ENCODE assay signal across 33 cellular contexts in genomic region chr17:82797061-82797460, GRCh38. TPM values are rescaled to one million over a fixed set of nuclear protein-coding genes. Genes with fewer than 3 reads are reported as not detected.
"Had no signal": no experiment of that assay in that cellular context is flagged by ENCODE, and none has a peak within 500 bp of the region (broad histone marks: within the 10 kb centered on the region; RNA-seq: fewer than 3 reads in every experiment).

No MANE protein-coding gene starts in this region.

- H3K4me3 ChIP-seq: colonic mucosa, gastroesophageal sphincter, heart left ventricle, hepatocyte, left lung, mucosa of descending colon, neural progenitor cell, prostate gland, right atrium auricular region, smooth muscle cell, stomach, thyroid gland had no signal

- H3K27me3 ChIP-seq: colonic mucosa, gastroesophageal sphincter, heart left ventricle, hepatocyte, left lung, neural progenitor cell, right atrium auricular region, stomach, thyroid gland had no signal

- H3K4me1 ChIP-seq: left lung, neural progenitor cell, prostate gland, thyroid gland had no signal

- H3K4me1 Mint-ChIP-seq: endodermal cell had no signal

- H3K27me3 Mint-ChIP-seq: dendritic cell treated with granulocyte-macrophage colony-stimulating factor and Interleukin-4, amounts not matched to agents 40 ng/mL and 50 ng/mL, for 4 days; naive B cell; natural killer cell treated with Interleukin-12 subunit alpha and Interleukin-12 subunit beta and Interleukin-15 and Interleukin-18, amount 100 ng/mL, for 72 hours had no signal

- H3K4me2 ChIP-seq: hepatocyte, neural progenitor cell, smooth muscle cell had no signal

- H2AFZ ChIP-seq: hepatocyte, neural progenitor cell had no signal

- DNase-seq: colonic mucosa; effector CD8-positive, alpha-beta T cell; endodermal cell; foreskin fibroblast; heart left ventricle; kidney; mesenchymal stem cell; naive B cell; stimulated activated CD4-positive, alpha-beta T cell treated with anti-CD3 and anti-CD28 coated beads, Interleukin-12 subunit alpha, Interleukin-12 subunit beta, amount 100 ng/mL, for 4 hours; stimulated activated CD4-positive, alpha-beta T cell treated with anti-CD3 and anti-CD28 coated beads, Interleukin-1b, Interleukin-23, amount 100 ng/mL, for 48 hours; stimulated activated CD4-positive, alpha-beta T cell treated with anti-CD3 and anti-CD28 coated beads, Interleukin-4, amount 100 ng/mL, for 1 hour; stimulated activated CD8-positive, alpha-beta memory T cell treated with anti-CD3 and anti-CD28 coated beads, Interleukin-4, amount 100 ng/mL, for 48 hours; stimulated activated naive CD4-positive, alpha-beta T cell treated with Interleukin-2 at 50 U/mL for 16 hours; stomach; thyroid gland; trophoblast cell had no signal

- FAIRE-seq: kidney had no signal

- H3K4me3 Mint-ChIP-seq: dendritic cell treated with granulocyte-macrophage colony-stimulating factor and Interleukin-4, amounts not matched to agents 40 ng/mL and 50 ng/mL, for 4 days; endodermal cell; mesothelial cell of epicardium; naive B cell; natural killer cell treated with Interleukin-12 subunit alpha and Interleukin-12 subunit beta and Interleukin-15 and Interleukin-18, amount 100 ng/mL, for 72 hours; neural progenitor cell had no signal

- H3K27ac Mint-ChIP-seq: dendritic cell treated with granulocyte-macrophage colony-stimulating factor and Interleukin-4, amounts not matched to agents 40 ng/mL and 50 ng/mL, for 4 days; mesothelial cell of epicardium; natural killer cell treated with Interleukin-12 subunit alpha and Interleukin-12 subunit beta and Interleukin-15 and Interleukin-18, amount 100 ng/mL, for 72 hours; neural progenitor cell had no signal

- ATAC-seq: esophagus mucosa; gastroesophageal sphincter; heart left ventricle; left lung; mucosa of descending colon; natural killer cell treated with Interleukin-12 subunit alpha and Interleukin-12 subunit beta and Interleukin-15 and Interleukin-18, amount 100 ng/mL, for 72 hours; sciatic nerve had no signal

- H3K9me3 ChIP-seq: colonic mucosa, gastroesophageal sphincter, heart left ventricle, left lung, mucosa of descending colon, prostate gland, right atrium auricular region, stomach, thyroid gland had no signal

- H3K79me2 ChIP-seq: hepatocyte had no signal

- H3K36me3 ChIP-seq: colonic mucosa, neural progenitor cell, prostate gland, right atrium auricular region, thyroid gland had no signal

- H3K27ac ChIP-seq: colonic mucosa, epithelial cell of prostate, gastroesophageal sphincter, hepatocyte, left lung, neural progenitor cell, prostate gland, right atrium auricular region, thyroid gland had no signal

RNA-seq across cellular contexts. Expression of gene ZNF750, which starts 42.8 kb away (rescaled TPM):
- total RNA-seq: colonic mucosa; endodermal cell; mucosa of descending colon; natural killer cell treated with Interleukin-12 subunit alpha and Interleukin-12 subunit beta and Interleukin-15 and Interleukin-18, amount 100 ng/mL, for 72 hours; osteocyte; right atrium auricular region; sciatic nerve; stomach; subcutaneous adipose tissue; temporal lobe had no signal
